ENCODE assay signal across 11 cellular contexts in genomic region chr12:48199784-48200198, GRCh38. TPM values are rescaled to one million over a fixed set of nuclear protein-coding genes. Genes with fewer than 3 reads are reported as not detected.
DNase-seq lines count a peak whose midpoint lies in the region; ATAC-seq and TF ChIP-seq lines count a peak whose summit lies in the region.
"Had no signal": no experiment of that assay in that cellular context is flagged by ENCODE, and none has a peak within 500 bp of the region (broad histone marks: within the 10 kb centered on the region; RNA-seq: fewer than 3 reads in every experiment).

No MANE protein-coding gene starts in this region.

- no peak overlapping the region for H3K4me3 ChIP-seq in right lobe of liver
- no peak overlapping the region for H3K4me3 ChIP-seq in H7 (ENCODE audit: insufficient read depth, low read depth, low read length)

- intact Hi-C loops in right lobe of liver (cut with DNase I), result no loop called here

- H3K36me3 ChIP-seq in right lobe of liver (no peaks in the 10 kb centered on the region), H7 (replicated peaks; ENCODE audit: control insufficient read depth, insufficient read depth, low read length) (no peaks in the 10 kb centered on the region)

- peaks cover 4% of the 10 kb centered on the region for H3K27me3 Mint-ChIP-seq in activated T-cell treated with anti-CD3 and anti-CD28 coated beads, Interleukin-2, amount 50 U/mL, for 4 hours (ENCODE audit: low read depth)
- H3K27me3 Mint-ChIP-seq in activated T-helper 17 cell treated with anti-CD3 and anti-CD28 coated beads, Interleukin-2, amount 50 U/mL, for 72 hours, result no peaks in the 10 kb centered on the region

- TF ChIP-seq POLR2A in right lobe of liver (IDR thresholded peaks at IDR 0.05), result no peak

- peaks cover 32% of the 10 kb centered on the region for H3K4me1 Mint-ChIP-seq in activated T-cell treated with anti-CD3 and anti-CD28 coated beads, Interleukin-2, amount 50 U/mL, for 4 hours (ENCODE audit: low read depth)
- H3K4me1 Mint-ChIP-seq in activated T-helper 17 cell treated with anti-CD3 and anti-CD28 coated beads, Interleukin-2, amount 50 U/mL, for 72 hours, result peaks cover 26% of the 10 kb centered on the region

- DNase-seq in activated T-cell treated with anti-CD3 and anti-CD28 coated beads, Interleukin-2, amount 50 U/mL, for 4 hours, result no peak
- DNase-seq in activated T-cell treated with anti-CD3 and anti-CD28 coated beads, Interleukin-2, amount 50 U/mL, for 1 hour, result no peak
- DNase-seq in right lobe of liver (no peak), substantia nigra (lab: John Stamatoyannopoulos, UW) (no peak), H7 (no peak), NCI-H146 (lab: John Stamatoyannopoulos, UW) (no peak), NCI-H345 treated with DMSO at 0.1 percent for 48 hours (lab: John Stamatoyannopoulos, UW; ENCODE audit: unreplicated experiment) (no peak)
- DNase-seq: activated CD4-positive, CD25-positive, alpha-beta regulatory T cell; NCI-H1694 treated with DMSO at 0.1 percent for 48 hours had no signal

- H3K27ac Mint-ChIP-seq in activated T-helper 17 cell treated with anti-CD3 and anti-CD28 coated beads, Interleukin-2, amount 50 U/mL, for 72 hours, result peak overlapping the region; percentile 98

- no peaks in the 10 kb centered on the region for H3K9me3 ChIP-seq in right lobe of liver

- H3K4me1 ChIP-seq in right lobe of liver, result peaks cover 0 to 17% (median 2%) of the 10 kb centered on the region in 4 donors

- H3K27ac ChIP-seq in right lobe of liver (peak overlapping the region in 2 of 3 donors; percentile 97 to 98), substantia nigra (ENCODE audit: low read depth, low read length, poor library complexity, severe bottlenecking) (peak overlapping the region; percentile 79)

- no peaks in the 10 kb centered on the region for H3K27me3 ChIP-seq in right lobe of liver
- H3K27me3 ChIP-seq in H7 (ENCODE audit: control insufficient read depth, insufficient read depth, low read length), result peaks cover 28% of the 10 kb centered on the region

- peak overlapping the region; percentile 85 for H3K4me3 Mint-ChIP-seq in activated T-cell treated with anti-CD3 and anti-CD28 coated beads, Interleukin-2, amount 50 U/mL, for 4 hours
- H3K4me3 Mint-ChIP-seq in activated T-helper 17 cell treated with anti-CD3 and anti-CD28 coated beads, Interleukin-2, amount 50 U/mL, for 72 hours, result peak overlapping the region; percentile 81

- peaks cover 25% of the 10 kb centered on the region for H3K36me3 Mint-ChIP-seq in activated T-cell treated with anti-CD3 and anti-CD28 coated beads, Interleukin-2, amount 50 U/mL, for 4 hours (ENCODE audit: insufficient read depth)
- peaks cover 4% of the 10 kb centered on the region for H3K36me3 Mint-ChIP-seq in activated T-helper 17 cell treated with anti-CD3 and anti-CD28 coated beads, Interleukin-2, amount 50 U/mL, for 72 hours (ENCODE audit: low read depth)

- ATAC-seq in activated T-cell treated with anti-CD3 and anti-CD28 coated beads, Interleukin-2, amount 50 U/mL, for 4 hours, result no peak
- ATAC-seq in activated T-helper 17 cell treated with anti-CD3 and anti-CD28 coated beads, Interleukin-2, amount 50 U/mL, for 72 hours (replicated peaks), result no peak
- ATAC-seq in right lobe of liver, result no peak

- no peak for TF ChIP-seq CTCF in right lobe of liver (IDR thresholded peaks at IDR 0.05)

- H3K9me3 Mint-ChIP-seq in activated T-cell treated with anti-CD3 and anti-CD28 coated beads, Interleukin-2, amount 50 U/mL, for 4 hours, result peaks cover 32% of the 10 kb centered on the region
- peaks cover 18% of the 10 kb centered on the region for H3K9me3 Mint-ChIP-seq in activated T-helper 17 cell treated with anti-CD3 and anti-CD28 coated beads, Interleukin-2, amount 50 U/mL, for 72 hours

- WGBS in right lobe of liver (ENCODE audit: insufficient coverage, low coverage, low lambda C conversion rate, missing lambda C conversion rate), result 37% methylated on average over 3 of the region's 3 CpGs

RNA-seq across cellular contexts. Expression of gene OR10AD1, which starts 3.3 kb away (rescaled TPM):
- not detected for total RNA-seq in activated T-cell treated with anti-CD3 and anti-CD28 coated beads, Interleukin-2, amount 50 U/mL, for 4 hours
- total RNA-seq in activated T-helper 17 cell treated with anti-CD3 and anti-CD28 coated beads, Interleukin-2, amount 50 U/mL, for 72 hours, result not detected
- not detected for total RNA-seq in right lobe of liver
- total RNA-seq in H7 (2014; rRNA removed; shearing (Covaris generic)), result not detected in 2 replicates
- total RNA-seq: omental fat pad had no signal

RNA-seq across cellular contexts. Expression of gene CCDC184, which starts 16.3 kb away (rescaled TPM):
- total RNA-seq in activated T-cell treated with anti-CD3 and anti-CD28 coated beads, Interleukin-2, amount 50 U/mL, for 4 hours, result under 1 TPM; 0.22 to 0.61 (median 0.34) TPM
- under 1 TPM; 0.67 to 0.69 TPM for total RNA-seq in activated T-helper 17 cell treated with anti-CD3 and anti-CD28 coated beads, Interleukin-2, amount 50 U/mL, for 72 hours
- total RNA-seq in right lobe of liver, result under 1 TPM in 3 of 6 experiments, not detected in 3; 0.11 to 0.46 (median 0.23) TPM
- total RNA-seq in H7 (2014; rRNA removed; shearing (Covaris generic)), result 0.07 and 0.17 TPM in 2 replicates

RNA-seq across cellular contexts. Expression of gene ASB8, which starts 42.5 kb away (rescaled TPM):
- total RNA-seq in activated T-cell treated with anti-CD3 and anti-CD28 coated beads, Interleukin-2, amount 50 U/mL, for 4 hours, result 10 to 100 TPM; 28.2 to 34.4 (median 32.8) TPM
- 10 to 100 TPM; 22.6 to 35.7 TPM for total RNA-seq in activated T-helper 17 cell treated with anti-CD3 and anti-CD28 coated beads, Interleukin-2, amount 50 U/mL, for 72 hours
- 10 to 100 TPM; 17.7 to 29.3 (median 21.6) TPM for total RNA-seq in right lobe of liver
- total RNA-seq in H7 (2014; rRNA removed; shearing (Covaris generic)), result 7.5 and 8.5 TPM in 2 replicates
